ENCODE assay signal across 13 cellular contexts in genomic region chr14:51539571-51540037, GRCh38.
DNase-seq lines count a peak whose midpoint lies in the region; ATAC-seq and TF ChIP-seq lines count a peak whose summit lies in the region.
"Had no signal": no experiment of that assay in that cellular context is flagged by ENCODE, and none has a peak within 500 bp of the region (broad histone marks: within the 10 kb centered on the region; RNA-seq: fewer than 3 reads in every experiment).

No MANE protein-coding gene starts in this region.

- CTCF ChIA-PET in BJ (lab: Yijun Ruan, JAX): interaction anchor here (0.9 to 1.3 kb wide), 2 partner anchors 14 to 48 kb away, joined by 3 to 4 read pairs; no protein-coding TSS in a partner anchor

- H3K9me3 ChIP-seq in endodermal cell (ENCODE audit: control insufficient read depth, low read length): peaks cover 7% of the 10 kb centered on the region

- H3K36me3 Mint-ChIP-seq in endodermal cell (ENCODE audit: low read depth): no peaks in the 10 kb centered on the region
- H3K36me3 Mint-ChIP-seq: CD4-positive, alpha-beta memory T cell; IgD-negative memory B cell had no signal

- peaks cover 7% of the 10 kb centered on the region for H3K9me3 Mint-ChIP-seq in endodermal cell

- H2BK15ac ChIP-seq in mesendoderm (replicated peaks; ENCODE audit: low read depth): no peak overlapping the region

- H3K18ac ChIP-seq in mesendoderm (ENCODE audit: low read length): peak overlapping the region; percentile 51

- H4K8ac ChIP-seq in mesendoderm (ENCODE audit: low read depth, low read length): no peak overlapping the region

- H3K27me3 ChIP-seq in BJ (ENCODE audit: control insufficient read depth, insufficient read depth, low read length) (no peaks in the 10 kb centered on the region), endodermal cell (ENCODE audit: control insufficient read depth, insufficient read depth, low read length, poor library complexity, severe bottlenecking) (no peaks in the 10 kb centered on the region), mesendoderm (ENCODE audit: insufficient read depth, low read length, poor library complexity) (no peaks in the 10 kb centered on the region)

- peak; percentile 57 for DNase-seq in BJ (ENCODE audit: low read depth)
- DNase-seq in NCI-H226: peak; percentile 94
- peak; percentile 46 for DNase-seq in endodermal cell
- DNase-seq in mesendoderm: peak; percentile 86
- DNase-seq in GM19238 (ENCODE audit: insufficient read length, low spot score): no peak
- no peak for DNase-seq in activated CD4-positive, alpha-beta T cell treated with anti-CD3 and anti-CD28 coated beads for 1 hour
- DNase-seq in NCI-H82 treated with DMSO at 0.1 percent for 48 hours (lab: John Stamatoyannopoulos, UW; ENCODE audit: unreplicated experiment): no peak
- DNase-seq: activated T-cell treated with anti-CD3 and anti-CD28 coated beads, Interleukin-2, amount 50 U/mL, for 4 hours; CD4-positive, alpha-beta memory T cell; NCI-H526 treated with DMSO at 0.1 percent for 48 hours; T-helper 2 cell had no signal

- no peak for TF ChIP-seq CTCF in BJ (IDR thresholded peaks at IDR 0.05; ENCODE audit: insufficient read depth, low read depth, low read length)
- TF ChIP-seq CTCF in endodermal cell (conservative IDR thresholded peaks at IDR 0.05): no peak

- WGBS in endodermal cell (ENCODE audit: insufficient coverage in 1 of 2, insufficient read length in 1 of 2), 2 experiments: 50% methylated on average over 1 of the region's 1 CpG; no CpG with 5 or more reads in 1 of the 2 experiments
- WGBS in mesendoderm (ENCODE audit: extremely low coverage, insufficient coverage, low lambda C conversion rate): no CpG with 5 or more reads among the region's 1 CpG

- H3K9ac ChIP-seq in endodermal cell (ENCODE audit: extremely low read depth, low read length, poor library complexity, severe bottlenecking) (no peak overlapping the region), mesendoderm (ENCODE audit: low read length) (no peak overlapping the region)

- no peak overlapping the region for H4K5ac ChIP-seq in mesendoderm (ENCODE audit: low read length)

- no peaks in the 10 kb centered on the region for H3K79me2 ChIP-seq in mesendoderm (ENCODE audit: control insufficient read depth, insufficient read depth, low read length)

- H3K27ac Mint-ChIP-seq in endodermal cell: no peak overlapping the region
- H3K27ac Mint-ChIP-seq: CD4-positive, alpha-beta memory T cell; IgD-negative memory B cell had no signal

- no peaks in the 10 kb centered on the region for H3K4me1 Mint-ChIP-seq in endodermal cell
- H3K4me1 Mint-ChIP-seq: CD4-positive, alpha-beta memory T cell; IgD-negative memory B cell had no signal

- H3K27me3 Mint-ChIP-seq in endodermal cell (ENCODE audit: insufficient read depth): no peaks in the 10 kb centered on the region

- H2BK5ac ChIP-seq in mesendoderm (ENCODE audit: low read length): no peak overlapping the region

- H3K56ac ChIP-seq in mesendoderm (ENCODE audit: low read length): peak overlapping the region; percentile 47

- POLR2A ChIA-PET in BJ (lab: Charles Lee): no interaction called here

- H3K4me1 ChIP-seq in endodermal cell (ENCODE audit: control insufficient read depth, insufficient read depth, low read length): no peaks in the 10 kb centered on the region
- H3K4me1 ChIP-seq in mesendoderm (ENCODE audit: control insufficient read depth, low read depth, low read length): no peaks in the 10 kb centered on the region

- no peak overlapping the region for H3K4ac ChIP-seq in mesendoderm (ENCODE audit: low read depth, low read length)

- H3K4me3 Mint-ChIP-seq in endodermal cell: no peak overlapping the region
- H3K4me3 Mint-ChIP-seq: activated T-cell treated with anti-CD3 and anti-CD28 coated beads, Interleukin-2, amount 50 U/mL, for 4 hours; CD4-positive, alpha-beta memory T cell; IgD-negative memory B cell had no signal

- no peak overlapping the region for H2BK120ac ChIP-seq in mesendoderm (ENCODE audit: low read depth, low read length)

- H3K4me3 ChIP-seq in BJ (ENCODE audit: low read depth, low read length) (no peak overlapping the region), endodermal cell (ENCODE audit: low read length) (no peak overlapping the region), mesendoderm (ENCODE audit: low read length) (no peak overlapping the region)

- H2AK5ac ChIP-seq in mesendoderm (ENCODE audit: low read length): no peak overlapping the region

- ATAC-seq in HG02610 (IDR thresholded peaks at IDR 0.05; ENCODE audit: unreplicated experiment): no peak
- ATAC-seq: activated T-cell treated with anti-CD3 and anti-CD28 coated beads, Interleukin-2, amount 50 U/mL, for 4 hours had no signal

- H3K4me2 ChIP-seq in mesendoderm (ENCODE audit: low read length): no peak overlapping the region

- H3K36me3 ChIP-seq in BJ (ENCODE audit: control insufficient read depth, insufficient read depth, low read length): no peaks in the 10 kb centered on the region
- no peaks in the 10 kb centered on the region for H3K36me3 ChIP-seq in endodermal cell (ENCODE audit: control insufficient read depth, insufficient read depth, low read length)
- H3K36me3 ChIP-seq in mesendoderm (ENCODE audit: control insufficient read depth, insufficient read depth, low read length): no peaks in the 10 kb centered on the region

- H3K27ac ChIP-seq in endodermal cell (ENCODE audit: low read depth, low read length) (no peak overlapping the region), mesendoderm (ENCODE audit: low read depth, low read length) (no peak overlapping the region)

- H3K79me1 ChIP-seq in mesendoderm (ENCODE audit: low read length): no peaks in the 10 kb centered on the region

- H3K23ac ChIP-seq in mesendoderm (ENCODE audit: low read length): no peak overlapping the region

Comparison
In these comparisons a context has a peak if more than half of its experiments do, and no peak if none do; other contexts are left out.
1. DNase-seq: peak in BJ (single experiment), NCI-H226 (single experiment), endodermal cell (single experiment) and mesendoderm (single experiment); none in GM19238 (single experiment), activated CD4-positive, alpha-beta T cell treated with anti-CD3 and anti-CD28 coated beads for 1 hour (single experiment) and NCI-H82 treated with DMSO at 0.1 percent for 48 hours (single experiment).